ENCODE assay signal across 9 cellular contexts in the genomic region with DNA sequence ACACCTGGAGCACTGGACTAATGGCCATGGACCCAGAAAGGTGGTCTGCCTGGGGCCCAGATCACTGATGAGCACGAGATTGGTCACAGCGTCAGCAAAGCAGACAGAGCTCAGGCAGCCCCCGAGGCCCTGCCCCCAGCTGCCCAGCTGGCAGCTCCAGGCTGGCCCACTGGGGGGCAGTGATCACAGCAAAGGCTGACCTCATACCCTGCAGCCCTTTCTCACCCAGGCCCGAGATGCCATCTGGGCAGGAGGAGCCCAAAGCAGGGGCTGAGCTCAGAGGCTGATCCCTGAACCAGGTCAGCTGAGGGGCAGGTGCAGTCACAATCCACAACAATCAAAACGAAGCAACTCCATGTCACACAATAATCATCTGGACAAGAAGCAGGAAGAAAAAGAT. TPM values are rescaled to one million over a fixed set of nuclear protein-coding genes. Genes with fewer than 3 reads are reported as not detected.
DNase-seq lines count a peak whose midpoint lies in the region; ATAC-seq, FAIRE-seq and TF ChIP-seq lines count a peak whose summit lies in the region.
"Had no signal": no experiment of that assay in that cellular context is flagged by ENCODE, and none has a peak within 500 bp of the region (broad histone marks: within the 10 kb centered on the region; RNA-seq: fewer than 3 reads in every experiment).

No MANE protein-coding gene starts in this region.

- H3K4me3 ChIP-seq in PC-9 (no peak overlapping the region), gastroesophageal sphincter (no peak overlapping the region), pancreas (no peak overlapping the region)

- H3K27me3 ChIP-seq in PC-9 (ENCODE audit: insufficient read depth, low read depth) (no peaks in the 10 kb centered on the region), gastroesophageal sphincter (no peaks in the 10 kb centered on the region), pancreas (no peaks in the 10 kb centered on the region)

- BruUV-seq in PC-9 (replicated peaks; lab: Mats Ljungman, UMichigan): no TSS peak

- no peaks in the 10 kb centered on the region for H3K9me2 ChIP-seq in PC-9 (ENCODE audit: insufficient read depth)

- intact Hi-C loops in PC-9 (cut with micrococcal nuclease; ENCODE audit: unreplicated experiment) (no loop called here), pancreas (cut with DNase I) (no loop called here)

- TF ChIP-seq POLR2A in gastroesophageal sphincter (IDR thresholded peaks at IDR 0.05): no peak

- 0 out of 2 replicates have a peak, but pooled peaks have one; percentile 28 for TF ChIP-seq CTCF in PC-9 (conservative IDR thresholded peaks at IDR 0.05)
- peak in 3 of 4 experiments; percentile 18 to 47 (median 40) for TF ChIP-seq CTCF in gastroesophageal sphincter (IDR thresholded peaks at IDR 0.05)
- no peak for TF ChIP-seq CTCF in pancreas (IDR thresholded peaks at IDR 0.05)

- POLR2A ChIA-PET in PC-9 (lab: Charles Lee; ENCODE audit: unreplicated experiment): interaction anchor here (0.5 to 0.7 kb wide), 2 partner anchors 69 to 259 kb away, joined by 3 read pairs; a partner anchor contains a TSS

- FAIRE-seq in pancreas (lab: Jason Lieb, UNC) (no peak), GM19239 (lab: Jason Lieb, UNC) (no peak)
- FAIRE-seq: endometrium had no signal

- H3K9me3 ChIP-seq in PC-9 (ENCODE audit: insufficient read depth, low read depth) (no peaks in the 10 kb centered on the region), gastroesophageal sphincter (no peaks in the 10 kb centered on the region), pancreas (no peaks in the 10 kb centered on the region)

- H3K79me2 ChIP-seq in PC-9 (ENCODE audit: low read depth): no peaks in the 10 kb centered on the region

- TF ChIP-seq EP300 in gastroesophageal sphincter (IDR thresholded peaks at IDR 0.05): no peak

- no peak overlapping the region for H3K4me2 ChIP-seq in PC-9

- H3K27ac ChIP-seq in PC-9: no peak overlapping the region
- H3K27ac ChIP-seq in gastroesophageal sphincter: peak overlapping the region in 1 of 4 donors; percentile 99
- H3K27ac ChIP-seq in pancreas: no peak overlapping the region

- H2AFZ ChIP-seq in PC-9: no peak overlapping the region

- H3F3A ChIP-seq in PC-9 (ENCODE audit: insufficient read depth, low read depth): no peaks in the 10 kb centered on the region; the same call in 1 of the 2 replicates

- H3K4me1 ChIP-seq in PC-9 (replicated peaks; ENCODE audit: insufficient read depth) (no peaks in the 10 kb centered on the region), gastroesophageal sphincter (peaks cover 0 to 20% (median 0%) of the 10 kb centered on the region in 3 donors), pancreas (peaks cover 0 to 5% (median 1%) of the 10 kb centered on the region in 3 donors)

- DNase-seq in 8988T: peak; percentile 89
- peak; percentile 41 for DNase-seq in EH (ENCODE audit: low read depth)
- no peak for DNase-seq in PC-9
- no peak for DNase-seq in DMS79 (lab: John Stamatoyannopoulos, UW)
- no peak for DNase-seq in pancreas
- no peak for DNase-seq in GM19239 (ENCODE audit: insufficient read length, low spot score)

- no peaks in the 10 kb centered on the region for H4K20me1 ChIP-seq in PC-9 (ENCODE audit: insufficient read depth)

- ATAC-seq in gastroesophageal sphincter (no peak), pancreas (no peak), HG03108 (IDR thresholded peaks at IDR 0.05; ENCODE audit: unreplicated experiment) (no peak)

- CTCF ChIA-PET in PC-9 (lab: Charles Lee): interaction anchor here (1.8 kb wide), 1 partner anchor 207 kb away, joined by 4 read pairs; no protein-coding TSS in a partner anchor

- H3K36me3 ChIP-seq in PC-9 (ENCODE audit: low read depth): no peaks in the 10 kb centered on the region
- peaks cover 0 to 22% of the 10 kb centered on the region in 2 donors for H3K36me3 ChIP-seq in gastroesophageal sphincter
- no peaks in the 10 kb centered on the region for H3K36me3 ChIP-seq in pancreas

- WGBS in gastroesophageal sphincter (ENCODE audit: low coverage in 1 of 2), 2 donors: 33% methylated on average over 1 of the region's 5 CpGs; no CpG with 5 or more reads in 1 of the 2 donors
- WGBS in pancreas, 2 donors: 57 to 61% methylated on average over 5 of the region's 5 CpGs

RNA-seq across cellular contexts. Expression of a gene that starts 4.1 kb away (rescaled TPM):
- total RNA-seq in PC-9 (2021): not detected in 2 replicates
- 100 to 1,000 TPM in 3 of 4 donors, 10 to 100 TPM in 1; 96.0 to 134 (median 115) TPM for total RNA-seq in gastroesophageal sphincter
- total RNA-seq in pancreas: 10 to 100 TPM in 5 of 6 donors, 1 to 10 TPM in 1; 9.4 to 19.7 (median 12.3) TPM
- polyA plus RNA-seq in pancreas: 10 to 100 TPM; 57.6 to 94.2 TPM

RNA-seq across cellular contexts. Expression of a gene that starts 46.4 kb away (rescaled TPM):
- total RNA-seq in PC-9 (2021) (145 and 179 TPM in 2 replicates), gastroesophageal sphincter (100 to 1,000 TPM; 158 to 258 (median 209) TPM), pancreas (10 to 100 TPM; 26.9 to 57.2 (median 38.5) TPM)
- polyA plus RNA-seq in pancreas: 100 to 1,000 TPM; 129 to 178 TPM

Comparison
In these comparisons a context has a peak if more than half of its experiments do, and no peak if none do; other contexts are left out.
1. DNase-seq: peak in 8988T (single experiment) and EH (single experiment); none in PC-9 (0 of 2), DMS79 (single experiment), pancreas (0 of 6) and GM19239 (single experiment).
2. CTCF ChIP-seq: peak in PC-9 (single experiment) and gastroesophageal sphincter (3 of 4); none in pancreas (0 of 4).